In genomic region chr12:43978546-43978945, GRCh38 we compare ENCODE assay signal across 1 cellular context.
TF ChIP-seq lines count a peak whose summit lies in the region.

No MANE protein-coding gene starts in this region.

TF ChIP-seq in K562, 482 proteins besides CTCF, POLR2A, EP300 and RAD21 (continued from another document):
- TF ChIP-seq, protein P1, sequence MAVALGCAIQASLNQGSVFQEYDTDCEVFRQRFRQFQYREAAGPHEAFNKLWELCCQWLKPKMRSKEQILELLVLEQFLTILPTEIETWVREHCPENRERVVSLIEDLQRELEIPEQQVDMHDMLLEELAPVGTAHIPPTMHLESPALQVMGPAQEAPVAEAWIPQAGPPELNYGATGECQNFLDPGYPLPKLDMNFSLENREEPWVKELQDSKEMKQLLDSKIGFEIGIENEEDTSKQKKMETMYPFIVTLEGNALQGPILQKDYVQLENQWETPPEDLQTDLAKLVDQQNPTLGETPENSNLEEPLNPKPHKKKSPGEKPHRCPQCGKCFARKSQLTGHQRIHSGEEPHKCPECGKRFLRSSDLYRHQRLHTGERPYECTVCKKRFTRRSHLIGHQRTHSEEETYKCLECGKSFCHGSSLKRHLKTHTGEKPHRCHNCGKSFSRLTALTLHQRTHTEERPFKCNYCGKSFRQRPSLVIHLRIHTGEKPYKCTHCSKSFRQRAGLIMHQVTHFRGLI (CRISPR knock-in tag; IDR thresholded peaks at IDR 0.05), result no peak
- no peak for TF ChIP-seq ZNF696 (CRISPR knock-in tag; conservative IDR thresholded peaks at IDR 0.05)
TF ChIP-seq in K562: peak in this region for 4.
